1 cellular context compared by ENCODE assay signal in genomic region chr6:41325446-41326066, GRCh38.
TF ChIP-seq lines count a peak whose summit lies in the region.

No MANE protein-coding gene starts in this region.

TF ChIP-seq in K562, 482 proteins besides CTCF, POLR2A, EP300 and RAD21 (continued from another document and continues in another):
- TF ChIP-seq, protein P1, sequence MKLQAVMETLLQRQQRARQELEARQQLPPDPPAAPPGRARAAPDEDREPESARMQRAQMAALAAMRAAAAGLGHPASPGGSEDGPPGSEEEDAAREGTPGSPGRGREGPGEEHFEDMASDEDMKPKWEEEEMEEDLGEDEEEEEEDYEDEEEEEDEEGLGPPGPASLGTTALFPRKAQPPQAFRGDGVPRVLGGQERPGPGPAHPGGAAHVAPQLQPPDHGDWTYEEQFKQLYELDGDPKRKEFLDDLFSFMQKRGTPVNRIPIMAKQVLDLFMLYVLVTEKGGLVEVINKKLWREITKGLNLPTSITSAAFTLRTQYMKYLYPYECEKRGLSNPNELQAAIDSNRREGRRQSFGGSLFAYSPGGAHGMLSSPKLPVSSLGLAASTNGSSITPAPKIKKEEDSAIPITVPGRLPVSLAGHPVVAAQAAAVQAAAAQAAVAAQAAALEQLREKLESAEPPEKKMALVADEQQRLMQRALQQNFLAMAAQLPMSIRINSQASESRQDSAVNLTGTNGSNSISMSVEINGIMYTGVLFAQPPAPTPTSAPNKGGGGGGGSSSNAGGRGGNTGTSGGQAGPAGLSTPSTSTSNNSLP (IDR thresholded peaks at IDR 0.05; ENCODE audit: borderline replicate concordance, low read depth, low read length), result no peak
- TF ChIP-seq SP2 (IDR thresholded peaks at IDR 0.05; ENCODE audit: extremely low read depth, low read depth, low read length, poor library complexity, severe bottlenecking), result no peak
- TF ChIP-seq ZNF311 (CRISPR knock-in tag; IDR thresholded peaks at IDR 0.05), result no peak
- peak; percentile 64; the same call in 1 of the 2 replicates for TF ChIP-seq HDAC2 (IDR thresholded peaks at IDR 0.05)
- TF ChIP-seq ZHX1 (conservative IDR thresholded peaks at IDR 0.05; ENCODE audit: low read length), result no peak
- no peak for TF ChIP-seq HMGN3 (IDR thresholded peaks at IDR 0.05; ENCODE audit: borderline replicate concordance, extremely low read depth, insufficient read length, low read depth, low read length)
- no peak for TF ChIP-seq KLF13 (tag; IDR thresholded peaks at IDR 0.05; ENCODE audit: borderline replicate concordance, low read depth)
- TF ChIP-seq VEZF1 (CRISPR knock-in tag; IDR thresholded peaks at IDR 0.05), result no peak
- TF ChIP-seq, protein P2, sequence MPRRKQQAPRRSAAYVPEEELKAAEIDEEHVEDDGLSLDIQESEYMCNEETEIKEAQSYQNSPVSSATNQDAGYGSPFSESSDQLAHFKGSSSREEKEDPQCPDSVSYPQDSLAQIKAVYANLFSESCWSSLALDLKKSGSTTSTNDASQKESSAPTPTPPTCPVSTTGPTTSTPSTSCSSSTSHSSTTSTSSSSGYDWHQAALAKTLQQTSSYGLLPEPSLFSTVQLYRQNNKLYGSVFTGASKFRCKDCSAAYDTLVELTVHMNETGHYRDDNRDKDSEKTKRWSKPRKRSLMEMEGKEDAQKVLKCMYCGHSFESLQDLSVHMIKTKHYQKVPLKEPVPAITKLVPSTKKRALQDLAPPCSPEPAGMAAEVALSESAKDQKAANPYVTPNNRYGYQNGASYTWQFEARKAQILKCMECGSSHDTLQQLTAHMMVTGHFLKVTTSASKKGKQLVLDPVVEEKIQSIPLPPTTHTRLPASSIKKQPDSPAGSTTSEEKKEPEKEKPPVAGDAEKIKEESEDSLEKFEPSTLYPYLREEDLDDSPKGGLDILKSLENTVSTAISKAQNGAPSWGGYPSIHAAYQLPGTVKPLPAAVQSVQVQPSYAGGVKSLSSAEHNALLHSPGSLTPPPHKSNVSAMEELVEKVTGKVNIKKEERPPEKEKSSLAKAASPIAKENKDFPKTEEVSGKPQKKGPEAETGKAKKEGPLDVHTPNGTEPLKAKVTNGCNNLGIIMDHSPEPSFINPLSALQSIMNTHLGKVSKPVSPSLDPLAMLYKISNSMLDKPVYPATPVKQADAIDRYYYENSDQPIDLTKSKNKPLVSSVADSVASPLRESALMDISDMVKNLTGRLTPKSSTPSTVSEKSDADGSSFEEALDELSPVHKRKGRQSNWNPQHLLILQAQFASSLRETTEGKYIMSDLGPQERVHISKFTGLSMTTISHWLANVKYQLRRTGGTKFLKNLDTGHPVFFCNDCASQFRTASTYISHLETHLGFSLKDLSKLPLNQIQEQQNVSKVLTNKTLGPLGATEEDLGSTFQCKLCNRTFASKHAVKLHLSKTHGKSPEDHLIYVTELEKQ (CRISPR knock-in tag; IDR thresholded peaks at IDR 0.05), result no peak
- no peak for TF ChIP-seq ZNF263 (CRISPR knock-in tag; IDR thresholded peaks at IDR 0.05; ENCODE audit: borderline replicate concordance)
- TF ChIP-seq, protein P3, sequence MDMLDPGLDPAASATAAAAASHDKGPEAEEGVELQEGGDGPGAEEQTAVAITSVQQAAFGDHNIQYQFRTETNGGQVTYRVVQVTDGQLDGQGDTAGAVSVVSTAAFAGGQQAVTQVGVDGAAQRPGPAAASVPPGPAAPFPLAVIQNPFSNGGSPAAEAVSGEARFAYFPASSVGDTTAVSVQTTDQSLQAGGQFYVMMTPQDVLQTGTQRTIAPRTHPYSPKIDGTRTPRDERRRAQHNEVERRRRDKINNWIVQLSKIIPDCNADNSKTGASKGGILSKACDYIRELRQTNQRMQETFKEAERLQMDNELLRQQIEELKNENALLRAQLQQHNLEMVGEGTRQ (CRISPR knock-in tag; IDR thresholded peaks at IDR 0.05), result no peak
- TF ChIP-seq MCM2 (IDR thresholded peaks at IDR 0.05; ENCODE audit: low read depth), result no peak
- TF ChIP-seq ZNF23 (CRISPR knock-in tag; IDR thresholded peaks at IDR 0.05), result no peak
- TF ChIP-seq FIP1L1 (IDR thresholded peaks at IDR 0.05; ENCODE audit: low read depth, low read length, poor library complexity, severe bottlenecking), result no peak
- no peak for TF ChIP-seq EWSR1 (IDR thresholded peaks at IDR 0.05; ENCODE audit: borderline replicate concordance, low read depth, partially characterized antibody)
- TF ChIP-seq, protein P4, sequence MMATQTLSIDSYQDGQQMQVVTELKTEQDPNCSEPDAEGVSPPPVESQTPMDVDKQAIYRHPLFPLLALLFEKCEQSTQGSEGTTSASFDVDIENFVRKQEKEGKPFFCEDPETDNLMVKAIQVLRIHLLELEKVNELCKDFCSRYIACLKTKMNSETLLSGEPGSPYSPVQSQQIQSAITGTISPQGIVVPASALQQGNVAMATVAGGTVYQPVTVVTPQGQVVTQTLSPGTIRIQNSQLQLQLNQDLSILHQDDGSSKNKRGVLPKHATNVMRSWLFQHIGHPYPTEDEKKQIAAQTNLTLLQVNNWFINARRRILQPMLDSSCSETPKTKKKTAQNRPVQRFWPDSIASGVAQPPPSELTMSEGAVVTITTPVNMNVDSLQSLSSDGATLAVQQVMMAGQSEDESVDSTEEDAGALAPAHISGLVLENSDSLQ (IDR thresholded peaks at IDR 0.05), result peak; percentile 78
- no peak for TF ChIP-seq KLF10 (CRISPR knock-in tag; IDR thresholded peaks at IDR 0.05)
- no peak for TF ChIP-seq ATF1 (CRISPR knock-in tag; IDR thresholded peaks at IDR 0.05)
- no peak for TF ChIP-seq ATF1 (tag; IDR thresholded peaks at IDR 0.05)
- no peak; the same call in 1 of the 2 replicates for TF ChIP-seq L3MBTL2 (IDR thresholded peaks at IDR 0.05)
- TF ChIP-seq ZNF583 (CRISPR knock-in tag; IDR thresholded peaks at IDR 0.05), result no peak
- no peak for TF ChIP-seq PBX2 (CRISPR knock-in tag; IDR thresholded peaks at IDR 0.05; ENCODE audit: low read depth)
- TF ChIP-seq PBX2 (tag; conservative IDR thresholded peaks at IDR 0.05; ENCODE audit: low read depth), result peak; percentile 79
- TF ChIP-seq FOXP1 (CRISPR knock-in tag; IDR thresholded peaks at IDR 0.05), result no peak
- no peak for TF ChIP-seq ZZZ3 (IDR thresholded peaks at IDR 0.05)
- TF ChIP-seq ETS2 (tag; IDR thresholded peaks at IDR 0.05; ENCODE audit: borderline replicate concordance, poor library complexity, severe bottlenecking), result no peak
- TF ChIP-seq NCOA4 (IDR thresholded peaks at IDR 0.05; ENCODE audit: partially characterized antibody), result no peak
- TF ChIP-seq, protein P5, sequence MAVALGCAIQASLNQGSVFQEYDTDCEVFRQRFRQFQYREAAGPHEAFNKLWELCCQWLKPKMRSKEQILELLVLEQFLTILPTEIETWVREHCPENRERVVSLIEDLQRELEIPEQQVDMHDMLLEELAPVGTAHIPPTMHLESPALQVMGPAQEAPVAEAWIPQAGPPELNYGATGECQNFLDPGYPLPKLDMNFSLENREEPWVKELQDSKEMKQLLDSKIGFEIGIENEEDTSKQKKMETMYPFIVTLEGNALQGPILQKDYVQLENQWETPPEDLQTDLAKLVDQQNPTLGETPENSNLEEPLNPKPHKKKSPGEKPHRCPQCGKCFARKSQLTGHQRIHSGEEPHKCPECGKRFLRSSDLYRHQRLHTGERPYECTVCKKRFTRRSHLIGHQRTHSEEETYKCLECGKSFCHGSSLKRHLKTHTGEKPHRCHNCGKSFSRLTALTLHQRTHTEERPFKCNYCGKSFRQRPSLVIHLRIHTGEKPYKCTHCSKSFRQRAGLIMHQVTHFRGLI (CRISPR knock-in tag; IDR thresholded peaks at IDR 0.05), result no peak
- TF ChIP-seq ZKSCAN3 (CRISPR knock-in tag; IDR thresholded peaks at IDR 0.05), result no peak
- no peak for TF ChIP-seq ATF3 (IDR thresholded peaks at IDR 0.05)
- TF ChIP-seq ATF3 (CRISPR knock-in tag; conservative IDR thresholded peaks at IDR 0.05), result no peak
- TF ChIP-seq MITF (IDR thresholded peaks at IDR 0.05), result no peak
- TF ChIP-seq ZNF431 (CRISPR knock-in tag; IDR thresholded peaks at IDR 0.05), result no peak
- TF ChIP-seq, protein P6, sequence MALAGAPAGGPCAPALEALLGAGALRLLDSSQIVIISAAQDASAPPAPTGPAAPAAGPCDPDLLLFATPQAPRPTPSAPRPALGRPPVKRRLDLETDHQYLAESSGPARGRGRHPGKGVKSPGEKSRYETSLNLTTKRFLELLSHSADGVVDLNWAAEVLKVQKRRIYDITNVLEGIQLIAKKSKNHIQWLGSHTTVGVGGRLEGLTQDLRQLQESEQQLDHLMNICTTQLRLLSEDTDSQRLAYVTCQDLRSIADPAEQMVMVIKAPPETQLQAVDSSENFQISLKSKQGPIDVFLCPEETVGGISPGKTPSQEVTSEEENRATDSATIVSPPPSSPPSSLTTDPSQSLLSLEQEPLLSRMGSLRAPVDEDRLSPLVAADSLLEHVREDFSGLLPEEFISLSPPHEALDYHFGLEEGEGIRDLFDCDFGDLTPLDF (CRISPR knock-in tag; IDR thresholded peaks at IDR 0.05), result no peak
- TF ChIP-seq ARHGAP35 (IDR thresholded peaks at IDR 0.05; ENCODE audit: partially characterized antibody), result no peak
- TF ChIP-seq ZNF354B (CRISPR knock-in tag; IDR thresholded peaks at IDR 0.05), result no peak
- no peak for TF ChIP-seq RHOXF2B (CRISPR knock-in tag; conservative IDR thresholded peaks at IDR 0.05)
- no peak for TF ChIP-seq MCM5 (IDR thresholded peaks at IDR 0.05; ENCODE audit: low read depth)
